ENCODE assay signal across 10 cellular contexts in the genomic region with DNA sequence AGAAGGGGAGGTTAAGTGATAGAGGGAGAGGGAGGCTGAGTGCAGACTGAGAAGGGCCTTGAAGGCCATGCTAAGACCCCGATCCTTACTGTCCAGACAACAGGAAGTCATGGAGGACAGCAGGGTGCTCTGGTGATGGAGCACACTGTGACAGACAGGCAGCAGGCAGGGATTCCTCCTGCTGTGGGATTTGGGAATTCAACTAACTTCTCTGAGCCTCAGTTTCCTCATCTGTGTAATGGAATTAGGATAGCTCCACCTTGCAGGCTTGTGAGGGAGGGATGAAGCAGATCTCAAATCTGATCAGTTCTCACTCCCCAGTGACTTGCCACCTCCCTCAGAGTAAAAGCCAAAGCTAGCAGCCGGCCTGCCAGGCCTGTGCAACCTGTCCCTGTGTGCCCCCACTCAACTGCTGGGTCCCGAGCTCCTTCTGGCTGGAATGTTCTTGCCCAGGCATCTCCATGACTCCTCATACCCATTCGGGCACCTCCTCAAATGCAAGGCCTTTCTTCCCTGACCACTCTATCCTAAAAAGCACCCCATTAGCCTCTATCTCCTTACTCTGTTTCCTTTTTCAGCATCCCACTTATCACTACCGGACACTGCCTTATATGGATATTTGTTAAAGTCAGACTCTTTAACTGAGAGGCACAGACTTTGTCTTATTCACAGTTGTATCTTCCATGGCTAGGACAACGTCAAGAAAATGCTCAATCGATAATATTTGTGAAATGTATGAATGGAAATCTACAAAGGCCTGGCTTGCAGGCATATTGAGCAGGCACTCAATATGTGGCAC. TPM values are rescaled to one million over a fixed set of nuclear protein-coding genes. Genes with fewer than 3 reads are reported as not detected.
DNase-seq lines count a peak whose midpoint lies in the region; ATAC-seq, FAIRE-seq and TF ChIP-seq lines count a peak whose summit lies in the region.
"Had no signal": no experiment of that assay in that cellular context is flagged by ENCODE, and none has a peak within 500 bp of the region (broad histone marks: within the 10 kb centered on the region; RNA-seq: fewer than 3 reads in every experiment).

No MANE protein-coding gene starts in this region.

- peaks cover 87% of the 10 kb centered on the region for H3K79me2 ChIP-seq in Karpas-422 (ENCODE audit: low read length)
- H3K79me2 ChIP-seq in K562 (ENCODE audit: control insufficient read depth, insufficient read depth, low read length) = peaks cover 93% of the 10 kb centered on the region

- intact Hi-C loops in CD4-positive, alpha-beta memory T cell (cut with micrococcal nuclease) = no loop called here
- intact Hi-C loops in K562 (cut with micrococcal nuclease) = loop anchor here (5.0 kb wide), 1 partner anchor 35 kb away; no protein-coding TSS in a partner anchor

- H3K9me3 Mint-ChIP-seq in CD4-positive, alpha-beta memory T cell = no peaks in the 10 kb centered on the region
- no peaks in the 10 kb centered on the region for H3K9me3 Mint-ChIP-seq in nephron
- H3K9me3 Mint-ChIP-seq: mesothelial cell of epicardium had no signal

- BruUV-seq in K562 (replicated peaks; lab: Mats Ljungman, UMichigan) = no TSS peak

- peaks cover 11% of the 10 kb centered on the region; the same call in 1 of the 2 replicates for H4K20me1 ChIP-seq in Karpas-422 (ENCODE audit: insufficient read depth, low read depth, low read length)
- H4K20me1 ChIP-seq in K562 (replicated peaks; ENCODE audit: control insufficient read depth, insufficient read depth, low read length) = peaks cover 12% of the 10 kb centered on the region

- H3K4me1 Mint-ChIP-seq in CD4-positive, alpha-beta memory T cell = peaks cover 46 to 88% (median 63%) of the 10 kb centered on the region in 4 donors
- peaks cover 17% of the 10 kb centered on the region for H3K4me1 Mint-ChIP-seq in nephron

- 69% methylated on average over 6 of the region's 7 CpGs for WGBS in K562 (ENCODE audit: insufficient coverage, low coverage, missing lambda C conversion rate)

- in situ Hi-C loops in K562 (cut with MboI) = no loop called here

- H3K4me1 ChIP-seq in CD4-positive, alpha-beta memory T cell (ENCODE audit: insufficient read depth, low read length) = peaks cover 75% of the 10 kb centered on the region
- peaks cover 97% of the 10 kb centered on the region for H3K4me1 ChIP-seq in Karpas-422 (ENCODE audit: low read length)
- peaks cover 79 to 92% of the 10 kb centered on the region in 2 experiments for H3K4me1 ChIP-seq in K562 (replicated peaks in 1 of 2; ENCODE audit: control insufficient read depth in 2 of 2, insufficient read depth in 2 of 2, low read length in 2 of 2)

- DNase-seq in CD4-positive, alpha-beta memory T cell = no peak
- DNase-seq in Karpas-422 = no peak
- DNase-seq in K562 (ENCODE audit: extremely low read depth in 1 of 4, low spot score in 3 of 4) = no peak
- DNase-seq in A172 (ENCODE audit: low spot score) = no peak
- no peak for DNase-seq in stimulated activated naive CD4-positive, alpha-beta T cell (lab: John Stamatoyannopoulos, UW)
- DNase-seq in SW480 (ENCODE audit: low spot score) = no peak
- DNase-seq: Calu3 had no signal

- ATAC-seq in K562 (no peak), GM21423 (IDR thresholded peaks at IDR 0.05; ENCODE audit: unreplicated experiment) (no peak)

- H3K4me2 ChIP-seq in Karpas-422 (ENCODE audit: low read depth, low read length, poor library complexity, severe bottlenecking) (peak overlapping the region; percentile 85), K562 (ENCODE audit: insufficient read depth, low read length) (peak overlapping the region; percentile 27; the same call in 1 of the 2 replicates)

- CTCF ChIA-PET in CD4-positive, alpha-beta memory T cell (lab: Charles Lee; ENCODE audit: partially characterized antibody) = no interaction called here
- CTCF ChIA-PET in K562 (lab: Yijun Ruan, JAX; ENCODE audit: low intra/inter-chr PET ratio) = no interaction called here

- POLR2A ChIA-PET in CD4-positive, alpha-beta memory T cell (lab: Charles Lee; ENCODE audit: partially characterized antibody) = no interaction called here
- POLR2A ChIA-PET in K562 (lab: Yijun Ruan, JAX) = interaction anchor here (0.5 to 0.8 kb wide), 2 partner anchors 40 to 183 kb away, joined by 3 read pairs; no protein-coding TSS in a partner anchor

- H3K9me3 ChIP-seq in CD4-positive, alpha-beta memory T cell (ENCODE audit: control insufficient read depth in 1 of 2, low read length in 2 of 2) = no peaks in the 10 kb centered on the region
- no peaks in the 10 kb centered on the region for H3K9me3 ChIP-seq in Karpas-422 (ENCODE audit: low read length)
- no peaks in the 10 kb centered on the region for H3K9me3 ChIP-seq in K562 (replicated peaks; ENCODE audit: control insufficient read depth, insufficient read depth, low read depth, low read length)

- H3K27ac Mint-ChIP-seq in CD4-positive, alpha-beta memory T cell = peak overlapping the region; percentile 29 to 99 (median 87)
- peak overlapping the region; percentile 50 to 65 (median 52) for H3K27ac Mint-ChIP-seq in nephron
- H3K27ac Mint-ChIP-seq: mesothelial cell of epicardium had no signal

- no peak for TF ChIP-seq POLR2A in K562 (conservative IDR thresholded peaks at IDR 0.05)

- H3K9me2 ChIP-seq in Karpas-422 (replicated peaks; ENCODE audit: insufficient read depth, low read length) = no peaks in the 10 kb centered on the region

- H3K27me3 Mint-ChIP-seq in CD4-positive, alpha-beta memory T cell = no peaks in the 10 kb centered on the region
- peaks cover 3% of the 10 kb centered on the region for H3K27me3 Mint-ChIP-seq in nephron (ENCODE audit: low read depth)

- peak; percentile 55 for FAIRE-seq in K562 (lab: Jason Lieb, UNC)

- TF ChIP-seq CTCF in K562 (IDR thresholded peaks at IDR 0.05 in 2 of 3, conservative IDR thresholded peaks at IDR 0.05 in 1 of 3; ENCODE audit: insufficient read depth in 2 of 3, low read depth in 1 of 3, low read length in 3 of 3) (no peak), nephron (IDR thresholded peaks at IDR 0.05; ENCODE audit: unreplicated experiment in 3 of 3) (no peak)

- no peak for TF ChIP-seq RAD21 in K562 (CRISPR knock-in tag; conservative IDR thresholded peaks at IDR 0.05 in 1 of 2, IDR thresholded peaks at IDR 0.05 in 1 of 2)

- H3K4me3 Mint-ChIP-seq in CD4-positive, alpha-beta memory T cell = peak overlapping the region in 2 of 8 donors; percentile 26 to 43
- H3K4me3 Mint-ChIP-seq in nephron = no peak overlapping the region
- H3K4me3 Mint-ChIP-seq: mesothelial cell of epicardium had no signal

- H3K9ac ChIP-seq in Karpas-422 (ENCODE audit: low read length) = peak overlapping the region; percentile 91; the same call in 1 of the 2 replicates
- peak overlapping the region in 1 of 2 experiments; percentile 83; a peak in 1 of 4 replicates for H3K9ac ChIP-seq in K562 (ENCODE audit: insufficient read depth in 1 of 2, low read depth in 2 of 2, low read length in 2 of 2)

- H3K27ac ChIP-seq in CD4-positive, alpha-beta memory T cell (ENCODE audit: low read depth, low read length) = peak overlapping the region; percentile 24
- H3K27ac ChIP-seq in Karpas-422 (ENCODE audit: low read length) (peak overlapping the region; percentile 98), K562 (ENCODE audit: extremely low read depth, low read depth, low read length) (peak overlapping the region; percentile 65; the same call in 2 of the 3 replicates)

- H3K4me3 ChIP-seq in CD4-positive, alpha-beta memory T cell (ENCODE audit: low read length in 2 of 2) = no peak overlapping the region
- H3K4me3 ChIP-seq in Karpas-422 (ENCODE audit: low read length) (no peak overlapping the region; the same call in 1 of the 2 replicates), K562 (no peak overlapping the region)

- no peaks in the 10 kb centered on the region for H3K36me3 ChIP-seq in CD4-positive, alpha-beta memory T cell (ENCODE audit: insufficient read depth, low read length)
- H3K36me3 ChIP-seq in Karpas-422 (ENCODE audit: insufficient read depth, low read length) (no peaks in the 10 kb centered on the region), K562 (ENCODE audit: control insufficient read depth, insufficient read depth, low read length) (peaks cover 23% of the 10 kb centered on the region; the same call in 2 of the 3 replicates)

- no peaks in the 10 kb centered on the region for H3K27me3 ChIP-seq in CD4-positive, alpha-beta memory T cell (ENCODE audit: insufficient read depth, low read length)
- H3K27me3 ChIP-seq in Karpas-422 (ENCODE audit: low read length) (no peaks in the 10 kb centered on the region), K562 (ENCODE audit: control insufficient read depth in 2 of 2, insufficient read depth in 2 of 2, low read length in 2 of 2) (no peaks in the 10 kb centered on the region)

- H3K9me1 ChIP-seq in K562 (ENCODE audit: control insufficient read depth, insufficient read depth, low read length) = peaks cover 21% of the 10 kb centered on the region

- H3K36me3 Mint-ChIP-seq in CD4-positive, alpha-beta memory T cell = no peaks in the 10 kb centered on the region
- H3K36me3 Mint-ChIP-seq in nephron (ENCODE audit: low read depth) = no peaks in the 10 kb centered on the region
- H3K36me3 Mint-ChIP-seq: mesothelial cell of epicardium had no signal

- TF ChIP-seq EP300 in K562 (IDR thresholded peaks at IDR 0.05; ENCODE audit: low read length) = no peak

- H2AFZ ChIP-seq in Karpas-422 (ENCODE audit: low read length) (no peak overlapping the region), K562 (ENCODE audit: low read depth, low read length) (no peak overlapping the region)

RNA-seq across cellular contexts. Expression of gene ARAP1, which starts 9.5 kb away (rescaled TPM):
- 100 to 1,000 TPM; 144 to 157 TPM for total RNA-seq in CD4-positive, alpha-beta memory T cell
- polyA plus RNA-seq in CD4-positive, alpha-beta memory T cell = 10 to 100 TPM in 1 of 2 donors, 1 to 10 TPM in 1; 9.5 to 36.8 TPM
- total RNA-seq in Karpas-422 (2014; rRNA removed; shearing (Covaris generic); ENCODE audit: low replicate concordance) = 76.1 and 103 TPM in 2 replicates
- total RNA-seq in K562 (2011; cell fraction: chromatin; rRNA removed; ENCODE audit: low replicate concordance) = 154 and 336 TPM in 2 replicates
- total RNA-seq in K562 (2011; cell fraction: nucleolus; rRNA removed) = 191 and 196 TPM in 2 replicates
- 146 and 161 TPM in 2 replicates for total RNA-seq in K562 (2011; cell fraction: nucleoplasm; rRNA removed)
- total RNA-seq in K562 (2014; rRNA removed) = 42.0 and 46.1 TPM in 2 replicates
- 7.4 and 10.6 TPM in 2 replicates for total RNA-seq in K562 (2014; rRNA removed; fragmentation: Illumina TruSeq; extraction: Trizol)
- total RNA-seq in K562 (2015; rRNA removed; fragmentation: Illumina TruSeq; extraction: Trizol) = 24.6 and 26.1 TPM in 2 replicates
- 60.7 and 67.0 TPM in 2 replicates for total RNA-seq in K562 (2021)
- 22.1 and 37.3 TPM in 2 replicates for polyA plus RNA-seq in K562 (2011; rRNA removed)
- 24.6 and 28.2 TPM in 2 replicates for polyA plus RNA-seq in K562 (2011; cell fraction: cytosol; rRNA removed)
- 196 and 222 TPM in 2 replicates for polyA plus RNA-seq in K562 (2011; cell fraction: nucleus; rRNA removed)
- 43.7 and 72.2 TPM in 2 replicates for polyA plus RNA-seq in K562 (2012)
- polyA plus RNA-seq in K562 (2014; fragmentation: Illumina TruSeq; extraction: Trizol) = 24.6 and 31.8 TPM in 2 replicates
- under 1 TPM; 0.23 to 0.38 TPM for polyA plus RNA-seq in K562 (2014; fragmentation: Nextera tagmentation; extraction: Ambion mirVana)
- polyA plus RNA-seq in K562 (2014; rRNA removed) = 34.1 and 38.4 TPM in 2 replicates
- polyA minus RNA-seq in K562 (2011; rRNA and poly(A)+ RNA removed) = 21.7 and 23.5 TPM in 2 replicates
- 35.0 and 48.2 TPM in 2 replicates for polyA minus RNA-seq in K562 (2011; cell fraction: cytosol; rRNA and poly(A)+ RNA removed)
- 50.9 and 51.5 TPM in 2 replicates for polyA minus RNA-seq in K562 (2011; cell fraction: nucleus; rRNA and poly(A)+ RNA removed)
- total RNA-seq in A172 (2014; rRNA removed; shearing (Covaris generic)) = 54.4 and 61.7 TPM in 2 replicates

RNA-seq across cellular contexts. Expression of gene STARD10, which starts 51.1 kb away (rescaled TPM):
- total RNA-seq in CD4-positive, alpha-beta memory T cell = 10 to 100 TPM; 23.0 to 23.5 TPM
- 10 to 100 TPM; 24.9 to 27.0 TPM for polyA plus RNA-seq in CD4-positive, alpha-beta memory T cell
- total RNA-seq in Karpas-422 (2014; rRNA removed; shearing (Covaris generic); ENCODE audit: low replicate concordance) = 4.3 and 4.7 TPM in 2 replicates
- total RNA-seq in K562 (2011; cell fraction: chromatin; rRNA removed; ENCODE audit: low replicate concordance) = 13.4 and 36.4 TPM in 2 replicates
- 36.2 and 45.1 TPM in 2 replicates for total RNA-seq in K562 (2011; cell fraction: nucleolus; rRNA removed)
- total RNA-seq in K562 (2011; cell fraction: nucleoplasm; rRNA removed) = 27.5 and 29.2 TPM in 2 replicates
- total RNA-seq in K562 (2014; rRNA removed) (51.1 and 52.9 TPM in 2 replicates), K562 (2014; rRNA removed; fragmentation: Illumina TruSeq; extraction: Trizol) (18.1 and 18.3 TPM in 2 replicates), K562 (2015; rRNA removed; fragmentation: Illumina TruSeq; extraction: Trizol) (32.3 and 35.3 TPM in 2 replicates), K562 (2021) (31.9 and 37.5 TPM in 2 replicates)
- polyA plus RNA-seq in K562 (2011; rRNA removed) (33.8 and 53.6 TPM in 2 replicates), K562 (2014; fragmentation: Illumina TruSeq; extraction: Trizol) (43.8 and 49.3 TPM in 2 replicates), K562 (2014; fragmentation: Nextera tagmentation; extraction: Ambion mirVana) (under 1 TPM; 0.15 to 0.51 TPM), K562 (2014; rRNA removed) (37.6 and 47.9 TPM in 2 replicates)
- polyA plus RNA-seq in K562 (2011; cell fraction: cytosol; rRNA removed) = 55.3 and 60.0 TPM in 2 replicates
- 31.9 and 33.6 TPM in 2 replicates for polyA plus RNA-seq in K562 (2011; cell fraction: nucleus; rRNA removed)
- polyA plus RNA-seq in K562 (2012) = 40.3 and 41.6 TPM in 2 replicates
- 22.8 and 32.2 TPM in 2 replicates for polyA minus RNA-seq in K562 (2011; rRNA and poly(A)+ RNA removed)
- polyA minus RNA-seq in K562 (2011; cell fraction: cytosol; rRNA and poly(A)+ RNA removed) = 25.5 and 30.8 TPM in 2 replicates
- polyA minus RNA-seq in K562 (2011; cell fraction: nucleus; rRNA and poly(A)+ RNA removed) = 7.8 and 15.0 TPM in 2 replicates
- 56.8 and 60.2 TPM in 2 replicates for total RNA-seq in A172 (2014; rRNA removed; shearing (Covaris generic))

Comparison
In these comparisons a context has a peak if more than half of its experiments do, and no peak if none do; other contexts are left out.
1. H3K27ac ChIP-seq: peak in every context shown above with its lines; median percentile 98 in Karpas-422; 65 in K562; 24 in CD4-positive, alpha-beta memory T cell.